7 cellular contexts compared by ENCODE assay signal in genomic region chr17:78717431-78717980, GRCh38.
DNase-seq lines count a peak whose midpoint lies in the region; ATAC-seq and TF ChIP-seq lines count a peak whose summit lies in the region.

No MANE protein-coding gene starts in this region.

- H3K36me3 ChIP-seq in breast epithelium = no peaks in the 10 kb centered on the region

- no peak for TF ChIP-seq CTCF in breast epithelium (IDR thresholded peaks at IDR 0.05)

- DNase-seq in NCI-H2227 (lab: John Stamatoyannopoulos, UW; ENCODE audit: unreplicated experiment) (peak; percentile 61), breast epithelium (ENCODE audit: low spot score in 2 of 2) (no peak), left kidney (ENCODE audit: low read depth, low spot score) (peak; percentile 74), superior temporal gyrus (ENCODE audit: extremely low spot score) (peak; percentile 98)

- H3K9me3 ChIP-seq in breast epithelium = no peaks in the 10 kb centered on the region

- ATAC-seq in HG03457 (IDR thresholded peaks at IDR 0.05; ENCODE audit: unreplicated experiment) (no peak), GM21723 (IDR thresholded peaks at IDR 0.05; ENCODE audit: unreplicated experiment) (no peak)

- H3K4me1 ChIP-seq in breast epithelium = peaks cover 0 to 14% of the 10 kb centered on the region in 2 donors

- H3K4me3 ChIP-seq in GM08714 (ENCODE audit: low read length) (peak overlapping the region; percentile 43; the same call in 1 of the 2 replicates), breast epithelium (peak overlapping the region; percentile 37 to 69 (median 54))

- intact Hi-C loops in breast epithelium (cut with DNase I; ENCODE audit: low total_unique reads) = no loop called here

- TF ChIP-seq POLR2A in breast epithelium (IDR thresholded peaks at IDR 0.05) = no peak

- no peaks in the 10 kb centered on the region for H3K27me3 ChIP-seq in breast epithelium

- H3K27ac ChIP-seq in breast epithelium = peak overlapping the region; percentile 64 to 74

Comparison
In these comparisons a context has a peak if more than half of its experiments do, and no peak if none do; other contexts are left out.
1. DNase-seq: peak in NCI-H2227 (single experiment), left kidney (single experiment) and superior temporal gyrus (single experiment); none in breast epithelium (0 of 2).